1 cellular context compared by ENCODE assay signal in genomic region chr5:72166070-72166979, GRCh38.
A peak's percentile ranks its signal among the peaks of the same experiment; 100 is the strongest.
TF ChIP-seq lines count a peak whose summit lies in the region.

No MANE protein-coding gene starts in this region.

TF ChIP-seq in K562, 482 proteins besides CTCF, POLR2A, EP300 and RAD21 (continued from another document and continues in another):
- TF ChIP-seq RNF219 (CRISPR knock-in tag; IDR thresholded peaks at IDR 0.05): no peak
- no peak for TF ChIP-seq MGA (IDR thresholded peaks at IDR 0.05)
- TF ChIP-seq NCOA6 (IDR thresholded peaks at IDR 0.05): no peak
- TF ChIP-seq DEAF1 (CRISPR knock-in tag; IDR thresholded peaks at IDR 0.05): no peak
- TF ChIP-seq ZNF584 (CRISPR knock-in tag; IDR thresholded peaks at IDR 0.05; ENCODE audit: low read depth): no peak
- TF ChIP-seq HMGN3 (IDR thresholded peaks at IDR 0.05; ENCODE audit: borderline replicate concordance, extremely low read depth, insufficient read length, low read depth, low read length): peak; percentile 47
- TF ChIP-seq EP400 (IDR thresholded peaks at IDR 0.05): no peak
- no peak for TF ChIP-seq NR2C2 (CRISPR knock-in tag; IDR thresholded peaks at IDR 0.05)
- TF ChIP-seq NR2C2 (tag; IDR thresholded peaks at IDR 0.05): 0 out of 2 replicates have a peak, but pooled peaks have one; percentile 37
- TF ChIP-seq TCF15 (CRISPR knock-in tag; IDR thresholded peaks at IDR 0.05): no peak
- TF ChIP-seq NR2C1 (IDR thresholded peaks at IDR 0.05): no peak
- 0 out of 2 replicates have a peak, but pooled peaks have one; percentile 22 for TF ChIP-seq NR2C1 (tag; IDR thresholded peaks at IDR 0.05)
- no peak for TF ChIP-seq ETV6 (IDR thresholded peaks at IDR 0.05; ENCODE audit: borderline replicate concordance in 1 of 2, low read depth in 2 of 2, low read length in 1 of 2)
- TF ChIP-seq ETV6 (CRISPR knock-in tag; IDR thresholded peaks at IDR 0.05; ENCODE audit: borderline replicate concordance): no peak
- TF ChIP-seq SETDB1 (IDR thresholded peaks at IDR 0.05; ENCODE audit: low read length): no peak
- TF ChIP-seq POLR2H (tag; IDR thresholded peaks at IDR 0.05; ENCODE audit: low read depth): no peak
- TF ChIP-seq ZNF274 (IDR thresholded peaks at IDR 0.05; ENCODE audit: borderline replicate concordance, low read depth, low read length): peak; percentile 25; the same call in 1 of the 2 replicates
- TF ChIP-seq RB1 (IDR thresholded peaks at IDR 0.05; ENCODE audit: low read depth): no peak
- TF ChIP-seq TFAP4 (CRISPR knock-in tag; IDR thresholded peaks at IDR 0.05; ENCODE audit: borderline replicate concordance): no peak
- TF ChIP-seq MTA2 (IDR thresholded peaks at IDR 0.05; ENCODE audit: low read depth): peak; percentile 89
- no peak for TF ChIP-seq ZBTB1 (CRISPR knock-in tag; IDR thresholded peaks at IDR 0.05; ENCODE audit: borderline replicate concordance, low read depth)
- TF ChIP-seq IRF9 (tag; IDR thresholded peaks at IDR 0.05): no peak
- no peak for TF ChIP-seq ID3 (CRISPR knock-in tag; IDR thresholded peaks at IDR 0.05)
- no peak for TF ChIP-seq ID3 (tag; IDR thresholded peaks at IDR 0.05)
- TF ChIP-seq THRAP3 (IDR thresholded peaks at IDR 0.05; ENCODE audit: borderline replicate concordance): no peak
- TF ChIP-seq NFIX (CRISPR knock-in tag; IDR thresholded peaks at IDR 0.05; ENCODE audit: low read depth): no peak
- no peak for TF ChIP-seq CEBPB (tag; IDR thresholded peaks at IDR 0.05)
- no peak for TF ChIP-seq FOXK1 (CRISPR knock-in tag; IDR thresholded peaks at IDR 0.05; ENCODE audit: borderline replicate concordance)
- no peak for TF ChIP-seq NRF1 (conservative IDR thresholded peaks at IDR 0.05 in 1 of 2, IDR thresholded peaks at IDR 0.05 in 1 of 2)
- no peak for TF ChIP-seq ZNF277 (CRISPR knock-in tag; IDR thresholded peaks at IDR 0.05; ENCODE audit: borderline replicate concordance)
- TF ChIP-seq ZNF384 (IDR thresholded peaks at IDR 0.05; ENCODE audit: low read depth, low read length): peak; percentile 78
- TF ChIP-seq BRF2 (IDR thresholded peaks at IDR 0.05; ENCODE audit: borderline replicate concordance, insufficient read depth, insufficient read length): no peak
- TF ChIP-seq SMC3 (conservative IDR thresholded peaks at IDR 0.05; ENCODE audit: insufficient read depth, low read depth, low read length): 0 out of 2 replicates have a peak, but pooled peaks have one; percentile 7
- no peak for TF ChIP-seq GTF3C2 (IDR thresholded peaks at IDR 0.05; ENCODE audit: borderline replicate concordance, extremely low read depth, insufficient read length)
- TF ChIP-seq SOX6 (IDR thresholded peaks at IDR 0.05): peak; percentile 85
